ENCODE assay signal across 1 cellular context in the genomic region with DNA sequence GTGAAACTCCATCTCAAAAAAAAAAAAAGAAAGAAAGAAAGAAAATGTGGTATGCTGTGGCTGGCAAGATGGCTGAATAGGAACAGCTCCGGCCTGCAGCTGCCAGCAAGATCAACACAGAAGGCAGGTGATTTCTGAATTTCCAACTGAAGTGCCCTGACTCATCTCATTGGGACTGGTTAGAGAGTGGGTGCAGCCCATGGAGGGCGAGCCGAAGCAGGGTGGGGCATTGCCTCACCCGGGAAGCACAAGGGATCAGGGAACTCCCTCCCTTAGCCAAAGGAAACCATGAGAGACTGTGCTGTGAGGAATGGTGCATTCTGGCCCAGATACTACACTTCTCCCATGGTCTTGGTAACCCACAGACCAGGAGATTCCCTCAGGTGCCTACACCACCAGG. TPM values are rescaled to one million over a fixed set of nuclear protein-coding genes. Genes with fewer than 3 reads are reported as not detected.
"Had no signal": no experiment of that assay in that cellular context is flagged by ENCODE, and none has a peak within 500 bp of the region (broad histone marks: within the 10 kb centered on the region; RNA-seq: fewer than 3 reads in every experiment).

No MANE protein-coding gene starts in this region.

RNA-seq across cellular contexts. Expression of gene CAPN3, which starts 58.3 kb away (rescaled TPM):
- total RNA-seq: RPMI7951 had no signal
